Comparison of ENCODE assay signal across 1 cellular context in the genomic region with DNA sequence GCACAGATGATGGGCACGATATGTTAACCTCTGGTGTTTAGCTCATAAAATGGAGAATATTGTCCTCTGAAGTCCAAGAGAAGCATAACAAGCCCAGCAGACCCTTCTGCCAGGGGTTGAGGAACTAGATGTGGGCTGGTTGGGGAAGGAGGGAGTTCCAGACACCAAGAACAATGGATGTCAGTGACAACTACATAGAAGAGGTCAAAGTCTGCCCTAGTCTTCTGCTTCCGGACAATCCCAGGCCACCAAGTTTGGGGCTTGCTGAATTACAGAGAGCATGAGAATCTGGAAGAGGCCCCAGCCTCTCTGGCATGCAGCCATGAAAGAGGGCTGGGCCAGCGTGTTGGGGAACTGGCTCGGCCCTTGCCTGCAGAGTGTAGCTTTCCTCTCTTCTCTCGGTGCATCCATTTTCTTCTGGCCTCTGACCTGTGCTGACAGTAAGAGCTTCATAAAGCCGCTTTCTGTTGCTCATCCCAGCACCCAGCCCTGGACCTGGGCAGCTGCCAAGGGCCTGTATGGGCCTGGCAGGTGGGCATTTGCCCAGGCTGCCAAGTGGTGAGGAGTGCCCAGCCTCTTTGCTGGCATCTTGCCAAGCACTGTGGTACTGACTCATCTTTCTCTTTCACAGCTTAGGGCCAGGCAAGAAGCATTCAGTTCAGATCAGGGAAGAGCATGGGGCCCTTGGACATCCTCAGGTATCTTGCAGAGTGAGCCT.
TF ChIP-seq lines count a peak whose summit lies in the region.

No MANE protein-coding gene starts in this region.

TF ChIP-seq in IMR-90, 13 proteins besides CTCF, POLR2A, EP300 and RAD21:
- TF ChIP-seq FOS (IDR thresholded peaks at IDR 0.05; ENCODE audit: low read depth, low read length) = no peak
- no peak for TF ChIP-seq RCOR1 (IDR thresholded peaks at IDR 0.05; ENCODE audit: insufficient replicate concordance, low read length)
- TF ChIP-seq CEBPB (IDR thresholded peaks at IDR 0.05; ENCODE audit: low read depth, low read length) = no peak
- no peak for TF ChIP-seq BHLHE40 (IDR thresholded peaks at IDR 0.05; ENCODE audit: low read depth, low read length)
- TF ChIP-seq RFX5 (IDR thresholded peaks at IDR 0.05; ENCODE audit: low read depth, low read length) = no peak
